Comparison of ENCODE assay signal across 28 cellular contexts in the genomic region with DNA sequence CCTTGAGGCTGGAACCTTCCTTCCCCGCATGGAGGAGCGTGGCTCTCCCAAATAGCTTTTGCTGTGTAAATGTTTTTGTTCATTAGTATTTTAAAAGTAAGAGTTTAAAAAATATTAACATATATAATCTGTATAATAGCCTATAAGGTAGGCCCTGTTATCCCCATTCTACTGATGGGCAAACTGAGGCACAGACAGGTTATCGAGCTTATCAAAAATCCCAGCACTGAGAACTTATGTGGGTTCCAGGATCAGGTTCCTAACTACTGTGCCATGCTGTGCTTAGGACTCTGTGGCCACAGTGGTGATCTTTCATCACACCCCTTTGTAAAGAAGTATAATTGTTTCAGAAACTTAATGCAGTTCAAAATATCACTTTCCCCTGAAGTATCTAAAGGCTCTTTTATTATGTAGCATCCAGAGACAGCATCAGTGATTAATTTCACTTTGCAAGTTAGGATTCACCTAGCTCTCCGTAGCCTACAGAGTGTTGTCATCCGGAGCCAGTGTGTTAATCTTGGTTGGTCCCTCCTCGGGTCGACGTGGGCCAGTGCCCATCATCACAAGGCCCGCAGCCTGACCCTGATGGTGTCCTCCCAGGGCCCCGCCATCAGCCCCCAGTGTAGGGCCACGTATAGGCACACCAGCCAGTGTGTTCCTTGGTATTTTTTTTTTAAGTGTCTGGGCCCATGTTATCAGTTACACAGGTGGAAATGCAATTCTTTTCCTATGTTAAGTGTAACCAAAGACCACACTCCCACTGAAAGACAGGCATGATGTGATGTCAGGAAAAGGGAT. TPM values are rescaled to one million over a fixed set of nuclear protein-coding genes. Genes with fewer than 3 reads are reported as not detected.
"Had no signal": no experiment of that assay in that cellular context is flagged by ENCODE, and none has a peak within 500 bp of the region (broad histone marks: within the 10 kb centered on the region; RNA-seq: fewer than 3 reads in every experiment).

No MANE protein-coding gene starts in this region.

- DNase-seq: heart left ventricle; hypothalamus; immature natural killer cell; left colon; left ventricle myocardium superior; lower lobe of right lung; mammary epithelial cell; mesenchymal stem cell; naive thymus-derived CD8-positive, alpha-beta T cell; occipital lobe; right cardiac atrium; stimulated activated CD4-positive, alpha-beta T cell treated with anti-CD3 and anti-CD28 coated beads, Interleukin-1b, Interleukin-23, amount 100 ng/mL, for 48 hours; stimulated activated CD4-positive, alpha-beta T cell treated with anti-CD3 and anti-CD28 coated beads, Interleukin-2, amount 100 ng/mL, for 48 hours; stimulated activated CD4-positive, alpha-beta T cell treated with anti-CD3 and anti-CD28 coated beads, Interleukin-4, amount 100 ng/mL, for 4 hours; stimulated activated CD8-positive, alpha-beta memory T cell treated with anti-CD3 and anti-CD28 coated beads, Interleukin-4, amount 100 ng/mL, for 48 hours; stimulated activated naive CD4-positive, alpha-beta T cell treated with Interleukin-2 at 50 U/mL for 16 hours; tibial artery; upper lobe of right lung had no signal

- FAIRE-seq: islet of Langerhans, kidney, urothelium cell line had no signal

- H3K9ac ChIP-seq: neural progenitor cell, parathyroid adenoma had no signal

- H3K9me3 ChIP-seq: heart left ventricle, lower lobe of right lung, neutrophil, suprapubic skin, thoracic aorta, tibial artery, upper lobe of right lung had no signal

- H3K4me1 ChIP-seq: lower lobe of right lung had no signal

- ATAC-seq: left ventricle myocardium superior; lower lobe of right lung; naive thymus-derived CD8-positive, alpha-beta T cell; right cardiac atrium; stimulated activated memory B cell treated with anti-CD40 and anti-IgM and Interleukin-4, amounts not matched to agents 10 μg/mL and 1 μg/mL and 100 μg/mL, for 72 hours; upper lobe of right lung had no signal

- H3K27me3 ChIP-seq: heart left ventricle, neural progenitor cell, neutrophil, suprapubic skin, tibial artery, upper lobe of right lung had no signal

- H3K27ac ChIP-seq: heart left ventricle, lower lobe of right lung, neural progenitor cell, neutrophil, parathyroid adenoma, suprapubic skin, thoracic aorta, tibial artery, upper lobe of right lung had no signal

- H3K36me3 ChIP-seq: heart left ventricle, lower lobe of right lung, neural progenitor cell, neutrophil, suprapubic skin, thoracic aorta, tibial artery, upper lobe of right lung had no signal

- H3K4me2 ChIP-seq: neural progenitor cell, smooth muscle cell had no signal

- H3K4me3 ChIP-seq: heart left ventricle, lower lobe of right lung, neural progenitor cell, smooth muscle cell, suprapubic skin, thoracic aorta, tibial artery, upper lobe of right lung had no signal

- H2AFZ ChIP-seq: neural progenitor cell, parathyroid adenoma had no signal

RNA-seq across cellular contexts. Expression of a gene that starts 28.7 kb away (rescaled TPM):
- polyA plus RNA-seq: naive thymus-derived CD8-positive, alpha-beta T cell had no signal
